17 cellular contexts compared by ENCODE assay signal in the genomic region with DNA sequence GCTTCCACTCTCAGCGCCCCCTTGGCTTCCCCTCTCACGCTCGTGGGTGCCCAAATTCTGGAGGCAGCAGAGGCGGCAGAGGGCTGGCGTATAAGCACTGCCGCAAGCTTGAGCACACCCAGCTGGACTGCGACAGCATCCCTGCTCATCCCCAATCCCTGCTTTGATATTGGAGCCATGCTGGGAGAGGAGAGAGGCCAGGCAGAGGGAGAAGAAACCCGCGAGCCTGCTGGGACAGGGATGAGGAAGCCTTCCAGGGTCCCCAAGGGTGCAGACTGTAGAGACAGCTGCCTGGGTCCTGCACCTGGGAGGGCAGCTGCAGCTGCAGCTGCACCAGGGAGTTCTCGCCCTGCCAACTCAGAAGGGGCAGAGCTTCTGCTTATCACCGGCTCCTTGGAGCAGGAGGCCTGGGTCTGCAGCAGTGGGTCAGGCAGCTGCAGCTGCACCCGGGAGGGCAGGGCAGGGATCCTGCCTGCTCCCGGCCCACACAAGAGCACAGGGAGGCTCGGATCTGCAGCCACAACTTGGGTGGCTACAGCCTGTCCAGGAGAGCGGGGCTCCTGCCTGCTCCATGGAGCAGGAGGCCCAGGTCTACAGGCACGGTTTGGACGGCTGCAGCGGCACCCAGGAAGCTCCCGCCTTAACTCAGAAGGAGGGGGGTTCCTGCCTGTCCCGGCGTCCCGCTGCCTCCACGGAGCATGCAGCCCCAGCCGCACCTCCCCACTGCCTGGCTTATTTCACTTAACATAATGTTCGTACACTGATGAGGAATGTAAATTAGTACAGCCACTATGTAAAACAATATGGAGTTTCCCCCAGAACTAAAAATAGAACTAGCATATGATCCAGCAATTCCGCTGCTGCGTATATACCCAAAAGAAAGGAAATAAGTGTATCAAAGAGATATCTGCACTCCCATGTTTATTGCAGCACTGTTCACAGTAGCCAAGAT.
A peak's percentile ranks its signal among the peaks of the same experiment; 100 is the strongest.
DNase-seq lines count a peak whose midpoint lies in the region; ATAC-seq and TF ChIP-seq lines count a peak whose summit lies in the region.
"Had no signal": no experiment of that assay in that cellular context is flagged by ENCODE, and none has a peak within 500 bp of the region (broad histone marks: within the 10 kb centered on the region; RNA-seq: fewer than 3 reads in every experiment).

No MANE protein-coding gene starts in this region.

- TF ChIP-seq CTCF in heart right ventricle (IDR thresholded peaks at IDR 0.05): no peak
- no peak for TF ChIP-seq CTCF in CD14-positive monocyte (IDR thresholded peaks at IDR 0.05)

- ATAC-seq in heart right ventricle (peak in 3 of 8 donors; percentile 21 to 35 (median 35)), left colon (no peak)
- no peak for ATAC-seq in naive thymus-derived CD4-positive, alpha-beta T cell
- ATAC-seq: activated T-cell treated with anti-CD3 and anti-CD28 coated beads, Interleukin-2, amount 50 U/mL, for 72 hours; stimulated activated naive B cell treated with anti-CD40 and anti-IgM and Interleukin-4, amounts not matched to agents 10 μg/mL and 1 μg/mL and 100 μg/mL, for 72 hours had no signal

- peaks cover 0 to 33% (median 0%) of the 10 kb centered on the region in 5 donors for H3K27me3 Mint-ChIP-seq in naive thymus-derived CD4-positive, alpha-beta T cell
- H3K27me3 Mint-ChIP-seq in CD14-positive monocyte (ENCODE audit: low read depth in 3 of 3): peaks cover 3 to 9% (median 8%) of the 10 kb centered on the region in 3 donors

- H3K4me3 ChIP-seq in heart right ventricle (peak overlapping the region in 7 of 10 donors; percentile 11 to 33 (median 16)), neuron (ENCODE audit: low read length) (no peak overlapping the region)
- no peak overlapping the region for H3K4me3 ChIP-seq in naive thymus-derived CD4-positive, alpha-beta T cell (ENCODE audit: low read length)
- H3K4me3 ChIP-seq: adrenal gland had no signal

- no peak overlapping the region for H3K4me3 Mint-ChIP-seq in naive thymus-derived CD4-positive, alpha-beta T cell
- H3K4me3 Mint-ChIP-seq in CD14-positive monocyte: no peak overlapping the region
- H3K4me3 Mint-ChIP-seq: activated T-cell treated with anti-CD3 and anti-CD28 coated beads, Interleukin-2, amount 50 U/mL, for 72 hours; IgD-negative memory B cell; stimulated activated naive B cell treated with anti-CD40 and anti-IgM and Interleukin-4, amounts not matched to agents 10 μg/mL and 1 μg/mL and 100 μg/mL, for 72 hours had no signal

- H3K27ac Mint-ChIP-seq in naive thymus-derived CD4-positive, alpha-beta T cell: no peak overlapping the region
- H3K27ac Mint-ChIP-seq in CD14-positive monocyte: no peak overlapping the region
- H3K27ac Mint-ChIP-seq: activated T-cell treated with anti-CD3 and anti-CD28 coated beads, Interleukin-2, amount 50 U/mL, for 72 hours; IgD-negative memory B cell; stimulated activated naive B cell treated with anti-CD40 and anti-IgM and Interleukin-4, amounts not matched to agents 10 μg/mL and 1 μg/mL and 100 μg/mL, for 72 hours had no signal

- H2AFZ ChIP-seq in neuron (ENCODE audit: low read depth, low read length): peak overlapping the region; percentile 32

- H3K9me3 ChIP-seq in heart right ventricle: no peaks in the 10 kb centered on the region
- no peaks in the 10 kb centered on the region for H3K9me3 ChIP-seq in neuron (ENCODE audit: low read length)
- no peaks in the 10 kb centered on the region for H3K9me3 ChIP-seq in naive thymus-derived CD4-positive, alpha-beta T cell (ENCODE audit: control insufficient read depth in 2 of 3, low read length in 3 of 3)
- H3K9me3 ChIP-seq: adrenal gland had no signal

- H3K36me3 ChIP-seq in heart right ventricle (no peaks in the 10 kb centered on the region), neuron (ENCODE audit: insufficient read depth, low read length) (no peaks in the 10 kb centered on the region)
- no peaks in the 10 kb centered on the region for H3K36me3 ChIP-seq in naive thymus-derived CD4-positive, alpha-beta T cell (ENCODE audit: control insufficient read depth in 2 of 3, insufficient read depth in 3 of 3, low read length in 3 of 3)
- H3K36me3 ChIP-seq: adrenal gland had no signal

- intact Hi-C loops in heart right ventricle (cut with DNase I) (no loop called here), cardiac septum (cut with DNase I) (no loop called here), left colon (cut with DNase I, micrococcal nuclease) (no loop called here), CD14-positive monocyte (cut with micrococcal nuclease) (no loop called here)
- intact Hi-C loops in naive thymus-derived CD4-positive, alpha-beta T cell (cut with micrococcal nuclease): no loop called here

- DNase-seq in heart right ventricle (no peak), cardiac septum (ENCODE audit: low spot score) (no peak), brain pericyte (ENCODE audit: low read depth, low spot score) (peak; percentile 11), left colon (no peak), CD14-positive monocyte (ENCODE audit: low spot score) (no peak)
- no peak for DNase-seq in naive thymus-derived CD4-positive, alpha-beta T cell
- no peak for DNase-seq in stimulated activated CD8-positive, alpha-beta memory T cell treated with anti-CD3 and anti-CD28 coated beads, Interleukin-4, amount 100 ng/mL, for 48 hours
- DNase-seq: activated T-cell treated with anti-CD3 and anti-CD28 coated beads, Interleukin-2, amount 50 U/mL, for 72 hours; adrenal gland; hypothalamus; left cardiac atrium; NCI-H1048; NCI-H345; stimulated activated naive B cell treated with anti-CD40 and anti-IgM and Interleukin-4, amounts not matched to agents 10 μg/mL and 1 μg/mL and 100 μg/mL, for 72 hours; T1000 had no signal

- peaks cover 0 to 9% (median 0%) of the 10 kb centered on the region in 9 donors for H3K4me1 ChIP-seq in heart right ventricle
- H3K4me1 ChIP-seq in neuron (ENCODE audit: insufficient read depth, low read length): no peaks in the 10 kb centered on the region
- no peaks in the 10 kb centered on the region for H3K4me1 ChIP-seq in naive thymus-derived CD4-positive, alpha-beta T cell (ENCODE audit: control insufficient read depth in 2 of 2, insufficient read depth in 2 of 2, low read length in 2 of 2)
- H3K4me1 ChIP-seq: adrenal gland had no signal

- CTCF ChIA-PET in naive thymus-derived CD4-positive, alpha-beta T cell (lab: Charles Lee): no interaction called here

- WGBS in heart right ventricle, 2 donors: 55 to 57% methylated on average over 27 of the region's 27 CpGs

- no peaks in the 10 kb centered on the region for H3K4me1 Mint-ChIP-seq in naive thymus-derived CD4-positive, alpha-beta T cell
- no peaks in the 10 kb centered on the region for H3K4me1 Mint-ChIP-seq in CD14-positive monocyte
- H3K4me1 Mint-ChIP-seq: stimulated activated naive B cell treated with anti-CD40 and anti-IgM and Interleukin-4, amounts not matched to agents 10 μg/mL and 1 μg/mL and 100 μg/mL, for 72 hours had no signal

- H3K36me3 Mint-ChIP-seq in naive thymus-derived CD4-positive, alpha-beta T cell: no peaks in the 10 kb centered on the region
- H3K36me3 Mint-ChIP-seq in CD14-positive monocyte: no peaks in the 10 kb centered on the region
- H3K36me3 Mint-ChIP-seq: IgD-negative memory B cell; stimulated activated naive B cell treated with anti-CD40 and anti-IgM and Interleukin-4, amounts not matched to agents 10 μg/mL and 1 μg/mL and 100 μg/mL, for 72 hours had no signal

- POLR2A ChIA-PET in naive thymus-derived CD4-positive, alpha-beta T cell (lab: Charles Lee): no interaction called here

- H3K27ac ChIP-seq in heart right ventricle: no peak overlapping the region
- H3K27ac ChIP-seq in naive thymus-derived CD4-positive, alpha-beta T cell (ENCODE audit: low read depth, low read length): no peak overlapping the region
- H3K27ac ChIP-seq: adrenal gland had no signal

- no peaks in the 10 kb centered on the region for H3K9me3 Mint-ChIP-seq in naive thymus-derived CD4-positive, alpha-beta T cell
- H3K9me3 Mint-ChIP-seq in CD14-positive monocyte: peaks cover 0 to 1% (median 0%) of the 10 kb centered on the region in 7 donors
- H3K9me3 Mint-ChIP-seq: activated T-cell treated with anti-CD3 and anti-CD28 coated beads, Interleukin-2, amount 50 U/mL, for 72 hours; IgD-negative memory B cell; stimulated activated naive B cell treated with anti-CD40 and anti-IgM and Interleukin-4, amounts not matched to agents 10 μg/mL and 1 μg/mL and 100 μg/mL, for 72 hours had no signal

- H3K27me3 ChIP-seq in heart right ventricle: peaks cover 0 to 13% (median 0%) of the 10 kb centered on the region in 7 donors
- H3K27me3 ChIP-seq in neuron (ENCODE audit: insufficient read depth, low read length): no peaks in the 10 kb centered on the region
- no peaks in the 10 kb centered on the region for H3K27me3 ChIP-seq in naive thymus-derived CD4-positive, alpha-beta T cell (ENCODE audit: control insufficient read depth in 2 of 2, insufficient read depth in 2 of 2, low read length in 2 of 2)
- H3K27me3 ChIP-seq: adrenal gland had no signal

Comparison
In these comparisons a context has a peak if more than half of its experiments do, and no peak if none do; other contexts are left out.
1. H3K4me3 ChIP-seq: peak in heart right ventricle (7 of 10); none in neuron (single experiment) and naive thymus-derived CD4-positive, alpha-beta T cell (single experiment).